ENCODE assay signal across 1 cellular context in genomic region chr19:51926784-51927741, GRCh38.
TF ChIP-seq lines count a peak whose summit lies in the region.

TSS of gene ZNF613 (plus strand) at chr19:51927472. CDS start at chr19:51936221, 8,749 bp downstream.

TF ChIP-seq in HepG2, 621 proteins besides CTCF, POLR2A, EP300 and RAD21 (continued from another document and continues in another):
- no peak for TF ChIP-seq ATF3 (CRISPR knock-in tag; IDR thresholded peaks at IDR 0.05)
- TF ChIP-seq RNF219 (CRISPR knock-in tag; IDR thresholded peaks at IDR 0.05), result no peak
- TF ChIP-seq HDAC1 (CRISPR knock-in tag; IDR thresholded peaks at IDR 0.05), result peak; percentile 37; the same call in 1 of the 2 replicates
- no peak for TF ChIP-seq ZFP37 (CRISPR knock-in tag; IDR thresholded peaks at IDR 0.05; ENCODE audit: borderline replicate concordance)
- TF ChIP-seq ZNF569 (CRISPR knock-in tag; IDR thresholded peaks at IDR 0.05; ENCODE audit: borderline replicate concordance), result no peak
- no peak for TF ChIP-seq MYPOP (CRISPR knock-in tag; IDR thresholded peaks at IDR 0.05)
- no peak for TF ChIP-seq ZIK1 (CRISPR knock-in tag; IDR thresholded peaks at IDR 0.05; ENCODE audit: borderline replicate concordance, low read depth)
- no peak for TF ChIP-seq NFRKB (IDR thresholded peaks at IDR 0.05)
- peak; percentile 38; the same call in 1 of the 2 replicates for TF ChIP-seq HOXA3 (CRISPR knock-in tag; IDR thresholded peaks at IDR 0.05)
- TF ChIP-seq SRSF1 (optimal IDR thresholded peaks at IDR 0.05; ENCODE audit: low read depth, low read length), result peak; percentile 68
- TF ChIP-seq MTA3 (CRISPR knock-in tag; IDR thresholded peaks at IDR 0.05), result no peak
- no peak for TF ChIP-seq ZNF609 (CRISPR knock-in tag; IDR thresholded peaks at IDR 0.05; ENCODE audit: borderline replicate concordance)
- no peak for TF ChIP-seq NR2F1 (CRISPR knock-in tag; IDR thresholded peaks at IDR 0.05)
- TF ChIP-seq ZBTB43 (CRISPR knock-in tag; conservative IDR thresholded peaks at IDR 0.05), result no peak
- TF ChIP-seq CREB1 (IDR thresholded peaks at IDR 0.05), result peak; percentile 59
- TF ChIP-seq CREB1 (CRISPR knock-in tag; IDR thresholded peaks at IDR 0.05), result peak; percentile 90
- no peak; the same call in 1 of the 2 replicates for TF ChIP-seq GLI4 (CRISPR knock-in tag; IDR thresholded peaks at IDR 0.05; ENCODE audit: borderline replicate concordance)
- peak; percentile 65; the same call in 1 of the 2 replicates for TF ChIP-seq SNAI1 (CRISPR knock-in tag; IDR thresholded peaks at IDR 0.05; ENCODE audit: borderline replicate concordance)
- peak; percentile 32; the same call in 1 of the 2 replicates for TF ChIP-seq HMGXB3 (CRISPR knock-in tag; IDR thresholded peaks at IDR 0.05; ENCODE audit: borderline replicate concordance)
- peak; percentile 66; the same call in 1 of the 2 replicates for TF ChIP-seq SALL1 (CRISPR knock-in tag; IDR thresholded peaks at IDR 0.05)
- no peak for TF ChIP-seq PRDM4 (CRISPR knock-in tag; IDR thresholded peaks at IDR 0.05; ENCODE audit: borderline replicate concordance)
- no peak for TF ChIP-seq ZNF382 (CRISPR knock-in tag; IDR thresholded peaks at IDR 0.05; ENCODE audit: borderline replicate concordance)
- TF ChIP-seq ZNF558 (CRISPR knock-in tag; IDR thresholded peaks at IDR 0.05; ENCODE audit: borderline replicate concordance), result no peak
- TF ChIP-seq NFAT5 (CRISPR knock-in tag; IDR thresholded peaks at IDR 0.05), result no peak
- TF ChIP-seq ZNF484 (CRISPR knock-in tag; IDR thresholded peaks at IDR 0.05; ENCODE audit: borderline replicate concordance, low read depth), result no peak
- no peak for TF ChIP-seq TFDP2 (CRISPR knock-in tag; IDR thresholded peaks at IDR 0.05)
- TF ChIP-seq FOSL1 (CRISPR knock-in tag; IDR thresholded peaks at IDR 0.05; ENCODE audit: borderline replicate concordance), result no peak
- no peak for TF ChIP-seq PAX8 (CRISPR knock-in tag; IDR thresholded peaks at IDR 0.05; ENCODE audit: borderline replicate concordance)
- TF ChIP-seq DNMT3B (CRISPR knock-in tag; conservative IDR thresholded peaks at IDR 0.05), result no peak
